1 cellular context compared by ENCODE assay signal in genomic region chr4:26912810-26913209, GRCh38.
TF ChIP-seq lines count a peak whose summit lies in the region.

No MANE protein-coding gene starts in this region.

TF ChIP-seq in GM12878, 131 proteins besides CTCF, POLR2A, EP300 and RAD21 (continued from another document):
- no peak for TF ChIP-seq PKNOX1 (IDR thresholded peaks at IDR 0.05)
- no peak for TF ChIP-seq MTA2 (IDR thresholded peaks at IDR 0.05; ENCODE audit: low read depth)
- 0 out of 2 replicates have a peak, but pooled peaks have one; percentile 17 for TF ChIP-seq CREM (IDR thresholded peaks at IDR 0.05; ENCODE audit: low read depth)
- no peak for TF ChIP-seq FOS (IDR thresholded peaks at IDR 0.05; ENCODE audit: borderline replicate concordance, extremely low read depth, insufficient read length)
- TF ChIP-seq ZNF384 (IDR thresholded peaks at IDR 0.05; ENCODE audit: borderline replicate concordance, low read depth, low read length) = no peak
- TF ChIP-seq RELA (IDR thresholded peaks at IDR 0.05; ENCODE audit: borderline replicate concordance, partially characterized antibody) = no peak
- TF ChIP-seq ZBTB11 (CRISPR knock-in tag; IDR thresholded peaks at IDR 0.05) = no peak
- TF ChIP-seq NFIC (IDR thresholded peaks at IDR 0.05; ENCODE audit: low read depth, low read length) = no peak
- TF ChIP-seq PRDM15 (CRISPR knock-in tag; IDR thresholded peaks at IDR 0.05) = no peak
- TF ChIP-seq CUX1 (IDR thresholded peaks at IDR 0.05; ENCODE audit: insufficient replicate concordance, low read depth, low read length) = no peak
